In genomic region chr5:133735346-133735745, GRCh38 we compare ENCODE assay signal across 14 cellular contexts.
A peak's percentile ranks its signal among the peaks of the same experiment; 100 is the strongest.
DNase-seq lines count a peak whose midpoint lies in the region; FAIRE-seq lines count a peak whose summit lies in the region.
"Had no signal": no experiment of that assay in that cellular context is flagged by ENCODE, and none has a peak within 500 bp of the region (broad histone marks: within the 10 kb centered on the region; RNA-seq: fewer than 3 reads in every experiment).

No MANE protein-coding gene starts in this region.

- H3K9me3 Mint-ChIP-seq in activated naive CD4-positive, alpha-beta T cell treated with anti-CD3 and anti-CD28 coated beads for 36 hours: no peaks in the 10 kb centered on the region
- H3K9me3 Mint-ChIP-seq: activated CD4-positive, alpha-beta T cell treated with anti-CD3 and anti-CD28 coated beads, Interleukin-2, amount 10 ng/mL, durations not matched to agents 24 days and 14 days; CD4-positive, alpha-beta T cell had no signal

- H3K4me1 Mint-ChIP-seq in activated naive CD4-positive, alpha-beta T cell treated with anti-CD3 and anti-CD28 coated beads for 36 hours (ENCODE audit: low read depth): no peaks in the 10 kb centered on the region
- H3K4me1 Mint-ChIP-seq: activated CD4-positive, alpha-beta T cell treated with anti-CD3 and anti-CD28 coated beads, Interleukin-2, amount 10 ng/mL, durations not matched to agents 24 days and 14 days had no signal

- peaks cover 2% of the 10 kb centered on the region for H3K27me3 Mint-ChIP-seq in activated naive CD4-positive, alpha-beta T cell treated with anti-CD3 and anti-CD28 coated beads for 36 hours (ENCODE audit: low read depth)

- no peak for FAIRE-seq in RCC 7860 (lab: Jason Lieb, UNC)

- no peak overlapping the region for H3K4me3 Mint-ChIP-seq in activated naive CD4-positive, alpha-beta T cell treated with anti-CD3 and anti-CD28 coated beads for 36 hours
- H3K4me3 Mint-ChIP-seq: activated CD4-positive, alpha-beta T cell treated with anti-CD3 and anti-CD28 coated beads, Interleukin-2, amount 10 ng/mL, durations not matched to agents 24 days and 14 days; CD4-positive, alpha-beta T cell had no signal

- intact Hi-C loops in activated naive CD4-positive, alpha-beta T cell treated with anti-CD3 and anti-CD28 coated beads for 36 hours (cut with micrococcal nuclease): no loop called here

- no peaks in the 10 kb centered on the region for H3K36me3 Mint-ChIP-seq in activated naive CD4-positive, alpha-beta T cell treated with anti-CD3 and anti-CD28 coated beads for 36 hours (ENCODE audit: low read depth)

- no peak overlapping the region for H3K27ac Mint-ChIP-seq in activated naive CD4-positive, alpha-beta T cell treated with anti-CD3 and anti-CD28 coated beads for 36 hours
- H3K27ac Mint-ChIP-seq: activated CD4-positive, alpha-beta T cell treated with anti-CD3 and anti-CD28 coated beads, Interleukin-2, amount 10 ng/mL, durations not matched to agents 24 days and 14 days; CD4-positive, alpha-beta T cell had no signal

- DNase-seq in ELR (ENCODE audit: low read depth) (peak; percentile 64), RCC 7860 (ENCODE audit: low spot score) (peak; percentile 31), fibroblast of gingiva (ENCODE audit: low read depth) (peak; percentile 21), pulmonary artery endothelial cell (ENCODE audit: low read depth, low spot score) (peak; percentile 44), superior temporal gyrus (ENCODE audit: extremely low spot score) (no peak)
- DNase-seq in activated naive CD4-positive, alpha-beta T cell treated with anti-CD3 and anti-CD28 coated beads for 36 hours: no peak
- DNase-seq in stimulated activated naive CD4-positive, alpha-beta T cell treated with Interleukin-2 at 50 U/mL for 16 hours (lab: John Stamatoyannopoulos, UW): no peak
- DNase-seq: activated CD4-positive, alpha-beta T cell treated with anti-CD3 and anti-CD28 coated beads, Interleukin-2, amount 10 ng/mL, durations not matched to agents 24 days and 14 days; CD4-positive, alpha-beta T cell; Kasumi-1; NCI-H2081 treated with DMSO at 0.1 percent for 48 hours; stimulated activated CD4-positive, alpha-beta T cell treated with anti-CD3 and anti-CD28 coated beads, Interleukin-4, amount 100 ng/mL, for 4 hours; stimulated activated naive CD8-positive, alpha-beta T cell treated with anti-CD3 and anti-CD28 coated beads, Interleukin-15, Interleukin-2, amounts not matched to agents 100 U/mL and 50 U/mL, for 24 hours; T-helper 1 cell had no signal

- CTCF ChIA-PET in activated naive CD4-positive, alpha-beta T cell treated with anti-CD3 and anti-CD28 coated beads for 36 hours (lab: Charles Lee): no interaction called here

Comparison
In these comparisons a context has a peak if more than half of its experiments do, and no peak if none do; other contexts are left out.
1. DNase-seq: peak in ELR (single experiment), RCC 7860 (single experiment), fibroblast of gingiva (single experiment) and pulmonary artery endothelial cell (single experiment); none in activated naive CD4-positive, alpha-beta T cell treated with anti-CD3 and anti-CD28 coated beads for 36 hours (single experiment), stimulated activated naive CD4-positive, alpha-beta T cell treated with Interleukin-2 at 50 U/mL for 16 hours (single experiment) and superior temporal gyrus (single experiment).